13 cellular contexts compared by ENCODE assay signal in genomic region chr21:46049890-46050650, GRCh38. TPM values are rescaled to one million over a fixed set of nuclear protein-coding genes. Genes with fewer than 3 reads are reported as not detected.
DNase-seq lines count a peak whose midpoint lies in the region; ATAC-seq and TF ChIP-seq lines count a peak whose summit lies in the region.
"Had no signal": no experiment of that assay in that cellular context is flagged by ENCODE, and none has a peak within 500 bp of the region (broad histone marks: within the 10 kb centered on the region; RNA-seq: fewer than 3 reads in every experiment).

No MANE protein-coding gene starts in this region.

- TF ChIP-seq CTCF in body of pancreas (IDR thresholded peaks at IDR 0.05), result no peak

- H3K9ac ChIP-seq in rectal smooth muscle tissue (ENCODE audit: low read length), result no peak overlapping the region

- ATAC-seq in GM19023 (IDR thresholded peaks at IDR 0.05; ENCODE audit: unreplicated experiment), result no peak
- ATAC-seq in body of pancreas, result no peak
- ATAC-seq: foreskin keratinocyte had no signal

- H3K4me1 ChIP-seq in ACC112 (ENCODE audit: control insufficient read depth, insufficient read depth, low read length, unreplicated experiment) (peaks cover 38% of the 10 kb centered on the region), rectal smooth muscle tissue (ENCODE audit: control insufficient read depth, insufficient read depth, low read length) (peaks cover 16% of the 10 kb centered on the region), body of pancreas (no peaks in the 10 kb centered on the region)
- H3K4me1 ChIP-seq: foreskin keratinocyte had no signal

- 76 to 85% methylated on average over 10 to 31 of the region's 32 CpGs for WGBS in body of pancreas, 2 donors

- H3K4me3 ChIP-seq in ACC112 (ENCODE audit: low read depth, low read length), result no peak overlapping the region
- H3K4me3 ChIP-seq in rectal smooth muscle tissue (ENCODE audit: low read length), result no peak overlapping the region
- H3K4me3 ChIP-seq in body of pancreas, result no peak overlapping the region
- H3K4me3 ChIP-seq: mucosa of descending colon had no signal

- H3K27me3 ChIP-seq in ACC112 (ENCODE audit: insufficient read depth, low read length) (no peaks in the 10 kb centered on the region), rectal smooth muscle tissue (ENCODE audit: control insufficient read depth, insufficient read depth, low read length) (no peaks in the 10 kb centered on the region), body of pancreas (no peaks in the 10 kb centered on the region)
- H3K27me3 ChIP-seq: foreskin keratinocyte had no signal

- H2AFZ ChIP-seq in ACC112 (ENCODE audit: low read length, unreplicated experiment), result no peak overlapping the region

- no peaks in the 10 kb centered on the region for H3K79me2 ChIP-seq in ACC112 (ENCODE audit: control insufficient read depth, insufficient read depth, low read length, unreplicated experiment)

- intact Hi-C loops in body of pancreas (cut with DNase I), result no loop called here

- peak; percentile 43 for DNase-seq in islet precursor cell
- no peak for DNase-seq in anterior cingulate cortex (lab: John Stamatoyannopoulos, UW)
- no peak for DNase-seq in body of pancreas
- DNase-seq in OCI-M1 (lab: John Stamatoyannopoulos, UW), result no peak
- DNase-seq: DMS79, Kasumi-1, SHP77 had no signal

- no peaks in the 10 kb centered on the region for H3K9me3 ChIP-seq in body of pancreas
- H3K9me3 ChIP-seq: mucosa of descending colon had no signal

- H3K36me3 ChIP-seq in ACC112 (ENCODE audit: insufficient read depth, low read length), result no peaks in the 10 kb centered on the region
- H3K36me3 ChIP-seq in rectal smooth muscle tissue (ENCODE audit: control insufficient read depth, insufficient read depth, low read length), result no peaks in the 10 kb centered on the region
- no peaks in the 10 kb centered on the region for H3K36me3 ChIP-seq in body of pancreas (replicated peaks in 1 of 2; ENCODE audit: insufficient read depth in 1 of 2, low read depth in 2 of 2)

- TF ChIP-seq POLR2A in body of pancreas (IDR thresholded peaks at IDR 0.05), result no peak

- H3K27ac ChIP-seq in ACC112 (ENCODE audit: low read depth, low read length), result peak overlapping the region; percentile 92
- peak overlapping the region; percentile 75 for H3K27ac ChIP-seq in angular gyrus (ENCODE audit: low read depth, low read length)
- peak overlapping the region; percentile 84 for H3K27ac ChIP-seq in rectal smooth muscle tissue (ENCODE audit: low read depth, low read length)
- peak overlapping the region in 2 of 4 donors; percentile 42 to 50 for H3K27ac ChIP-seq in body of pancreas
- H3K27ac ChIP-seq: foreskin keratinocyte had no signal

RNA-seq across cellular contexts. Expression of gene COL6A2, which starts 47.8 kb away (rescaled TPM):
- 100 to 1,000 TPM in 1 of 2 donors, 10 to 100 TPM in 1; 72.1 to 339 TPM for total RNA-seq in body of pancreas
